7 cellular contexts compared by ENCODE assay signal in the genomic region with DNA sequence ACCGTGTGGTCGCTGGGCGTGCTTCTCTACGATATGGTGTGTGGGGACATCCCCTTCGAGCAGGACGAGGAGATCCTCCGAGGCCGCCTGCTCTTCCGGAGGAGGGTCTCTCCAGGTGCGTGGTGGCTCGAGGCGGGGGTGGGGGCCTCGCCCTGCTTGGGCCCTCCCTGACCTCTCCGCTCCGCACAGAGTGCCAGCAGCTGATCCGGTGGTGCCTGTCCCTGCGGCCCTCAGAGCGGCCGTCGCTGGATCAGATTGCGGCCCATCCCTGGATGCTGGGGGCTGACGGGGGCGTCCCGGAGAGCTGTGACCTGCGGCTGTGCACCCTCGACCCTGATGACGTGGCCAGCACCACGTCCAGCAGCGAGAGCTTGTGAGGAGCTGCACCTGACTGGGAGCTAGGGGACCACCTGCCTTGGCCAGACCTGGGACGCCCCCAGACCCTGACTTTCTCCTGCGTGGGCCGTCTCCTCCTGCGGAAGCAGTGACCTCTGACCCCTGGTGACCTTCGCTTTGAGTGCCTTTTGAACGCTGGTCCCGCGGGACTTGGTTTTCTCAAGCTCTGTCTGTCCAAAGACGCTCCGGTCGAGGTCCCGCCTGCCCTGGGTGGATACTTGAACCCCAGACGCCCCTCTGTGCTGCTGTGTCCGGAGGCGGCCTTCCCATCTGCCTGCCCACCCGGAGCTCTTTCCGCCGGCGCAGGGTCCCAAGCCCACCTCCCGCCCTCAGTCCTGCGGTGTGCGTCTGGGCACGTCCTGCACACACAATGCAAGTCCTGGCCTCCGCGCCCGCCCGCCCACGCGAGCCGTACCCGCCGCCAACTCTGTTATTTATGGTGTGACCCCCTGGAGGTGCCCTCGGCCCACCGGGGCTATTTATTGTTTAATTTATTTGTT. TPM values are rescaled to one million over a fixed set of nuclear protein-coding genes. Genes with fewer than 3 reads are reported as not detected.
A peak's percentile ranks its signal among the peaks of the same experiment; 100 is the strongest.
DNase-seq lines count a peak whose midpoint lies in the region; ATAC-seq and TF ChIP-seq lines count a peak whose summit lies in the region.

No MANE protein-coding gene starts in this region.

- H3K4me3 Mint-ChIP-seq in stimulated activated memory B cell treated with anti-CD40 and anti-IgM and Interleukin-4, amounts not matched to agents 10 μg/mL and 1 μg/mL and 100 μg/mL, for 72 hours = peak overlapping the region; percentile 85

- peak overlapping the region; percentile 88 to 96 for H3K27ac ChIP-seq in ascending aorta

- peaks cover 0 to 40% of the 10 kb centered on the region in 2 donors for H3K4me1 ChIP-seq in ascending aorta

- ATAC-seq in stimulated activated memory B cell treated with anti-CD40 and anti-IgM and Interleukin-4, amounts not matched to agents 10 μg/mL and 1 μg/mL and 100 μg/mL, for 72 hours = no peak

- H3K27me3 Mint-ChIP-seq in stimulated activated memory B cell treated with anti-CD40 and anti-IgM and Interleukin-4, amounts not matched to agents 10 μg/mL and 1 μg/mL and 100 μg/mL, for 72 hours = no peaks in the 10 kb centered on the region

- no peaks in the 10 kb centered on the region for H3K9me3 ChIP-seq in ascending aorta

- H3K4me3 ChIP-seq in LNCaP clone FGC (ENCODE audit: low read depth, low read length) = peak overlapping the region; percentile 84
- peak overlapping the region; percentile 85 to 89 for H3K4me3 ChIP-seq in ascending aorta

- H3K36me3 ChIP-seq in ascending aorta = peaks cover 18 to 22% of the 10 kb centered on the region in 2 donors

- H3K4me1 Mint-ChIP-seq in stimulated activated memory B cell treated with anti-CD40 and anti-IgM and Interleukin-4, amounts not matched to agents 10 μg/mL and 1 μg/mL and 100 μg/mL, for 72 hours = peaks cover 65% of the 10 kb centered on the region

- no peaks in the 10 kb centered on the region for H3K27me3 ChIP-seq in ascending aorta

- intact Hi-C loops in ascending aorta (cut with DNase I) = loop anchor here (5.0 to 10.0 kb wide), 2 partner anchors 224 to 542 kb away; a partner anchor contains a TSS

- peaks cover 32% of the 10 kb centered on the region for H3K36me3 Mint-ChIP-seq in stimulated activated memory B cell treated with anti-CD40 and anti-IgM and Interleukin-4, amounts not matched to agents 10 μg/mL and 1 μg/mL and 100 μg/mL, for 72 hours

- DNase-seq in LNCaP clone FGC (ENCODE audit: low read depth) = no peak
- DNase-seq in ascending aorta (ENCODE audit: low spot score in 2 of 2) = peak; percentile 10 to 69
- peak; percentile 48 for DNase-seq in islet precursor cell
- DNase-seq in nucleus accumbens (lab: John Stamatoyannopoulos, UW) = no peak
- DNase-seq in dedifferentiated amniotic fluid mesenchymal stem cell (ENCODE audit: extremely low spot score) = no peak
- no peak for DNase-seq in OCI-M2 (lab: John Stamatoyannopoulos, UW; ENCODE audit: unreplicated experiment)

- no peaks in the 10 kb centered on the region for H3K9me3 Mint-ChIP-seq in stimulated activated memory B cell treated with anti-CD40 and anti-IgM and Interleukin-4, amounts not matched to agents 10 μg/mL and 1 μg/mL and 100 μg/mL, for 72 hours

- peak overlapping the region; percentile 92 for H3K27ac Mint-ChIP-seq in stimulated activated memory B cell treated with anti-CD40 and anti-IgM and Interleukin-4, amounts not matched to agents 10 μg/mL and 1 μg/mL and 100 μg/mL, for 72 hours

- TF ChIP-seq CTCF in LNCaP clone FGC (IDR thresholded peaks at IDR 0.05; ENCODE audit: control insufficient read depth, extremely low read depth, insufficient read depth) (no peak), ascending aorta (IDR thresholded peaks at IDR 0.05) (no peak)

RNA-seq across cellular contexts. Expression of a gene that starts 2.4 kb away (rescaled TPM):
- 269 TPM for total RNA-seq in ascending aorta

RNA-seq across cellular contexts. Expression of a gene that starts 44.6 kb away (rescaled TPM):
- 61.8 TPM for total RNA-seq in ascending aorta

RNA-seq across cellular contexts. Expression of a gene that starts 44.8 kb away (rescaled TPM):
- 6.9 TPM for total RNA-seq in ascending aorta

RNA-seq across cellular contexts. Expression of a gene that starts 49.6 kb away (rescaled TPM):
- total RNA-seq in ascending aorta = not detected

Comparison
In these comparisons a context has a peak if more than half of its experiments do, and no peak if none do; other contexts are left out.
1. DNase-seq: peak in ascending aorta (2 of 2) and islet precursor cell (single experiment); none in LNCaP clone FGC (single experiment), nucleus accumbens (0 of 56), dedifferentiated amniotic fluid mesenchymal stem cell (single experiment) and OCI-M2 (single experiment).